Comparison of ENCODE assay signal across 7 cellular contexts in genomic region chr6:4778086-4778485, GRCh38. TPM values are rescaled to one million over a fixed set of nuclear protein-coding genes. Genes with fewer than 3 reads are reported as not detected.
DNase-seq lines count a peak whose midpoint lies in the region; ATAC-seq, FAIRE-seq and TF ChIP-seq lines count a peak whose summit lies in the region.

No MANE protein-coding gene starts in this region.

- ATAC-seq in effector memory CD8-positive, alpha-beta T cell (replicated peaks): no peak
- no peak for ATAC-seq in psoas muscle
- no peak for ATAC-seq in GM19395 (IDR thresholded peaks at IDR 0.05; ENCODE audit: unreplicated experiment)

- peaks cover 0 to 4% of the 10 kb centered on the region in 2 donors for H3K9me3 Mint-ChIP-seq in effector memory CD8-positive, alpha-beta T cell

- H4K20me1 ChIP-seq in MM.1S (ENCODE audit: insufficient read depth, low read length): peaks cover 23% of the 10 kb centered on the region

- no peaks in the 10 kb centered on the region for H3K9me3 ChIP-seq in MM.1S (replicated peaks; ENCODE audit: insufficient read depth, low read length)
- no peaks in the 10 kb centered on the region for H3K9me3 ChIP-seq in psoas muscle

- H3F3A ChIP-seq in MM.1S (ENCODE audit: insufficient read depth, low read length): peaks cover 21% of the 10 kb centered on the region

- H3K4me3 ChIP-seq in MM.1S (ENCODE audit: low read length) (peak overlapping the region; percentile 70), psoas muscle (peak overlapping the region; percentile 71)

- H3K9me2 ChIP-seq in MM.1S (replicated peaks; ENCODE audit: insufficient read depth, low read length): no peaks in the 10 kb centered on the region

- H3K79me2 ChIP-seq in MM.1S (ENCODE audit: low read length): peaks cover 59% of the 10 kb centered on the region

- H3K36me3 ChIP-seq in MM.1S (replicated peaks; ENCODE audit: insufficient read depth, low read length) (no peaks in the 10 kb centered on the region), psoas muscle (ENCODE audit: insufficient read depth in 1 of 2, low read depth in 1 of 2) (no peaks in the 10 kb centered on the region)

- no peak overlapping the region for H2AFZ ChIP-seq in MM.1S (ENCODE audit: low read length)

- DNase-seq in GM12891 (ENCODE audit: insufficient read length, low spot score) (no peak), MM.1S (no peak), psoas muscle (no peak), NCI-H146 (lab: John Stamatoyannopoulos, UW) (no peak), iPS-NIHi7 (ENCODE audit: extremely low spot score) (no peak)
- no peak for DNase-seq in effector memory CD8-positive, alpha-beta T cell

- H3K4me2 ChIP-seq in MM.1S (ENCODE audit: low read depth, low read length): peak overlapping the region; percentile 77

- WGBS in psoas muscle, 3 donors: 89 to 100% (median 91%) methylated on average over 1 of the region's 1 CpG

- peaks cover 7% of the 10 kb centered on the region for H3K36me3 Mint-ChIP-seq in effector memory CD8-positive, alpha-beta T cell (ENCODE audit: insufficient read depth)

- H3K27me3 ChIP-seq in MM.1S (replicated peaks; ENCODE audit: insufficient read depth, low read length) (0 out of 2 replicates have a peak, but pooled peaks cover 5% of the 10 kb centered on the region), psoas muscle (ENCODE audit: insufficient read depth in 3 of 3, low read length in 2 of 3) (no peaks in the 10 kb centered on the region)

- peaks cover 45 to 53% of the 10 kb centered on the region in 2 donors for H3K4me1 Mint-ChIP-seq in effector memory CD8-positive, alpha-beta T cell (ENCODE audit: low read depth in 2 of 2)

- intact Hi-C loops in psoas muscle (cut with DNase I): loop anchor here in 1 of 2 donors (5.0 to 10.0 kb wide), 3 partner anchors 131 to 423 kb away; no protein-coding TSS in a partner anchor

- H3K4me1 ChIP-seq in MM.1S (ENCODE audit: low read length) (peaks cover 49% of the 10 kb centered on the region), psoas muscle (peaks cover 16% of the 10 kb centered on the region)

- no peak overlapping the region; the same call in 1 of the 2 replicates for H3K9ac ChIP-seq in MM.1S (ENCODE audit: low read length)

- H3K27me3 Mint-ChIP-seq in effector memory CD8-positive, alpha-beta T cell: no peaks in the 10 kb centered on the region

- peak overlapping the region; percentile 86 to 88 for H3K4me3 Mint-ChIP-seq in effector memory CD8-positive, alpha-beta T cell

- H3K27ac ChIP-seq in MM.1S (ENCODE audit: low read length) (peak overlapping the region; percentile 69; the same call in 1 of the 2 replicates), psoas muscle (no peak overlapping the region)

- FAIRE-seq in GM12891 (lab: Jason Lieb, UNC): peak; percentile 78

- no peak overlapping the region for H3K27ac Mint-ChIP-seq in effector memory CD8-positive, alpha-beta T cell

- no peak for TF ChIP-seq CTCF in MM.1S (IDR thresholded peaks at IDR 0.05; ENCODE audit: low read length)
- TF ChIP-seq CTCF in psoas muscle (IDR thresholded peaks at IDR 0.05): no peak

- TF ChIP-seq POLR2A in GM12891 (IDR thresholded peaks at IDR 0.05; ENCODE audit: low read depth, low read length): peak; percentile 40; the same call in 1 of the 2 replicates

TF ChIP-seq in GM12891, 5 proteins besides CTCF, POLR2A, EP300 and RAD21:
- TF ChIP-seq POLR2AphosphoS5 (IDR thresholded peaks at IDR 0.05; ENCODE audit: low read depth, low read length) (no peak), POU2F2 (IDR thresholded peaks at IDR 0.05; ENCODE audit: low read depth, low read length) (no peak), TAF1 (IDR thresholded peaks at IDR 0.05; ENCODE audit: low read depth, low read length) (no peak), SPI1 (IDR thresholded peaks at IDR 0.05; ENCODE audit: low read depth, low read length) (no peak), PAX5 (IDR thresholded peaks at IDR 0.05; ENCODE audit: insufficient read depth, low read length, severe bottlenecking) (no peak)

RNA-seq across cellular contexts. Expression of gene CDYL, which starts 1.9 kb away (rescaled TPM):
- polyA plus RNA-seq in GM12891 (2012; ENCODE audit: low read depth, missing spikeins): 11.3 TPM
- 10 to 100 TPM; 19.9 to 30.0 (median 25.1) TPM for total RNA-seq in psoas muscle
- 10 to 100 TPM in 2 of 3 donors, 1 to 10 TPM in 1; 10.0 to 19.5 (median 10.6) TPM for polyA plus RNA-seq in psoas muscle
